36 cellular contexts compared by ENCODE assay signal in the genomic region with DNA sequence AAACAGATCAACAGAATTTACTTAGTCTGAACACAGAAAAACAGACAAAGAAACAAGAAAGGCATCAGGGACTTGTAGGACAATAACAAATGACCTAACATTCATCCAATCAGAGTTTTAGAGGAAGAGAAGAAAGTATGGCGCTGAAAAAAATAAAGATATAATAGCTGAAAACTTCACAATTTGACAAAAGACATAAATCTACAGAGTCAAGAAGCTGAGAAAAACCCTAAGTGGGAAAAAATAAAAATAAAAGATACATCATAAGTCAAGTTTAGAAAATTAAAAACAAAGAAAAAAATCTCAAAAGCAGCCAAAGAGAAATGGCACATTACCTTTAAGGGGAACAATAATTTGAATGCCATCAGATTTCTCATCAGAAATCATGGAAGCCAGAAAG.
"Had no signal": no experiment of that assay in that cellular context is flagged by ENCODE, and none has a peak within 500 bp of the region (broad histone marks: within the 10 kb centered on the region; RNA-seq: fewer than 3 reads in every experiment).

No MANE protein-coding gene starts in this region.

- H3K27ac Mint-ChIP-seq: activated naive CD4-positive, alpha-beta T cell treated with anti-CD3 and anti-CD28 coated beads for 36 hours; activated naive CD4-positive, alpha-beta T cell treated with anti-CD3 and anti-CD28 coated beads, Interleukin-2, amount 10 ng/mL, durations not matched to agents 7 days and 5 days; activated naive CD4-positive, alpha-beta T cell treated with anti-CD3 and anti-CD28 coated beads, Interleukin-2, amount 50 U/mL, for 24 hours; activated naive CD4-positive, alpha-beta T cell treated with anti-CD3 and anti-CD28 coated beads, Interleukin-2, amount 50 U/mL, for 72 hours; activated naive CD8-positive, alpha-beta T cell; activated naive CD8-positive, alpha-beta T cell treated with anti-CD3 and anti-CD28 coated beads for 36 hours; activated naive CD8-positive, alpha-beta T cell treated with anti-CD3 and anti-CD28 coated beads, Interleukin-2, amount 10 ng/mL, durations not matched to agents 7 days and 5 days; activated naive CD8-positive, alpha-beta T cell treated with anti-CD3 and anti-CD28 coated beads, Interleukin-2, amount 50 U/mL, for 24 hours; activated T-helper 1 cell treated with anti-CD3 and anti-CD28 coated beads, Interleukin-12 subunit alpha, Interleukin-12 subunit beta, Interleukin-2, Interleukin-4 antibody, amounts not matched to agents 30 ng/mL and 10 ng/mL and 1 ng/mL, durations not matched to agents 14 hours and 24 hours and 36 hours; activated T-helper 17 cell treated with anti-CD3 and anti-CD28 coated beads, Interleukin-2, amount 50 U/mL, for 72 hours; activated T-helper 2 cell treated with anti-CD3 and anti-CD28 coated beads, Interferon-gamma antibody, Interleukin-2, Interleukin-4, amounts not matched to agents 10 μg/mL and 5 μg/mL and 100 μg/mL, durations not matched to agents 14 hours and 24 hours and 36 hours; brain had no signal

- H3K4me3 ChIP-seq: adrenal gland, ascending aorta, body of pancreas, breast epithelium, cardiac muscle cell had no signal

- H3K4me1 ChIP-seq: ascending aorta, body of pancreas, breast epithelium had no signal

- H3K9me3 ChIP-seq: adrenal gland, ascending aorta, body of pancreas, breast epithelium had no signal

- H3K27ac ChIP-seq: adrenal gland, ascending aorta, body of pancreas, brain microvascular endothelial cell, breast epithelium, cardiac muscle cell had no signal

- H3K36me3 ChIP-seq: adrenal gland, ascending aorta, brain microvascular endothelial cell, breast epithelium, cardiac muscle cell had no signal

- H3K4me3 Mint-ChIP-seq: activated naive CD4-positive, alpha-beta T cell treated with anti-CD3 and anti-CD28 coated beads for 36 hours; activated naive CD4-positive, alpha-beta T cell treated with anti-CD3 and anti-CD28 coated beads, Interleukin-2, amount 10 ng/mL, durations not matched to agents 7 days and 5 days; activated naive CD4-positive, alpha-beta T cell treated with anti-CD3 and anti-CD28 coated beads, Interleukin-2, amount 50 U/mL, for 24 hours; activated naive CD8-positive, alpha-beta T cell; activated naive CD8-positive, alpha-beta T cell treated with anti-CD3 and anti-CD28 coated beads for 36 hours; activated naive CD8-positive, alpha-beta T cell treated with anti-CD3 and anti-CD28 coated beads, Interleukin-2, amount 10 ng/mL, durations not matched to agents 7 days and 5 days; activated naive CD8-positive, alpha-beta T cell treated with anti-CD3 and anti-CD28 coated beads, Interleukin-2, amount 50 U/mL, for 24 hours; activated T-cell treated with anti-CD3 and anti-CD28 coated beads, Interleukin-2, amount 50 U/mL, for 4 hours; activated T-cell treated with anti-CD3 and anti-CD28 coated beads, Interleukin-2, amount 50 U/mL, for 72 hours; activated T-helper 1 cell treated with anti-CD3 and anti-CD28 coated beads, Interleukin-12 subunit alpha, Interleukin-12 subunit beta, Interleukin-2, Interleukin-4 antibody, amounts not matched to agents 30 ng/mL and 10 ng/mL and 1 ng/mL, durations not matched to agents 14 hours and 24 hours and 36 hours; activated T-helper 17 cell treated with anti-CD3 and anti-CD28 coated beads, Interleukin-2, amount 50 U/mL, for 72 hours; brain; central memory CD8-positive, alpha-beta T cell had no signal

- ATAC-seq: activated naive CD4-positive, alpha-beta T cell treated with anti-CD3 and anti-CD28 coated beads, Interleukin-2, amount 50 U/mL, for 72 hours; activated naive CD8-positive, alpha-beta T cell treated with anti-CD3 and anti-CD28 coated beads, Interleukin-2, amount 50 U/mL, for 24 hours; activated T-cell treated with anti-CD3 and anti-CD28 coated beads, Interleukin-2, amount 50 U/mL, for 4 hours; activated T-cell treated with anti-CD3 and anti-CD28 coated beads, Interleukin-2, amount 50 U/mL, for 72 hours; activated T-helper 17 cell treated with anti-CD3 and anti-CD28 coated beads, Interleukin-2, amount 50 U/mL, for 72 hours; body of pancreas had no signal

- H3K27me3 Mint-ChIP-seq: activated naive CD4-positive, alpha-beta T cell treated with anti-CD3 and anti-CD28 coated beads, Interleukin-2, amount 10 ng/mL, durations not matched to agents 7 days and 5 days; activated naive CD4-positive, alpha-beta T cell treated with anti-CD3 and anti-CD28 coated beads, Interleukin-2, amount 50 U/mL, for 24 hours; activated naive CD8-positive, alpha-beta T cell; activated naive CD8-positive, alpha-beta T cell treated with anti-CD3 and anti-CD28 coated beads for 36 hours; activated naive CD8-positive, alpha-beta T cell treated with anti-CD3 and anti-CD28 coated beads, Interleukin-2, amount 10 ng/mL, durations not matched to agents 7 days and 5 days; activated naive CD8-positive, alpha-beta T cell treated with anti-CD3 and anti-CD28 coated beads, Interleukin-2, amount 50 U/mL, for 24 hours; activated T-helper 17 cell treated with anti-CD3 and anti-CD28 coated beads, Interleukin-2, amount 50 U/mL, for 72 hours; central memory CD8-positive, alpha-beta T cell had no signal

- H3K4me1 Mint-ChIP-seq: brain had no signal

- H3K9me3 Mint-ChIP-seq: activated naive CD4-positive, alpha-beta T cell treated with anti-CD3 and anti-CD28 coated beads for 36 hours; activated naive CD4-positive, alpha-beta T cell treated with anti-CD3 and anti-CD28 coated beads, Interleukin-2, amount 10 ng/mL, durations not matched to agents 7 days and 5 days; activated naive CD4-positive, alpha-beta T cell treated with anti-CD3 and anti-CD28 coated beads, Interleukin-2, amount 50 U/mL, for 24 hours; activated naive CD8-positive, alpha-beta T cell treated with anti-CD3 and anti-CD28 coated beads, Interleukin-2, amount 10 ng/mL, durations not matched to agents 7 days and 5 days; activated T-cell treated with anti-CD3 and anti-CD28 coated beads, Interleukin-2, amount 50 U/mL, for 4 hours; activated T-helper 1 cell treated with anti-CD3 and anti-CD28 coated beads, Interleukin-12 subunit alpha, Interleukin-12 subunit beta, Interleukin-2, Interleukin-4 antibody, amounts not matched to agents 30 ng/mL and 10 ng/mL and 1 ng/mL, durations not matched to agents 14 hours and 24 hours and 36 hours; activated T-helper 17 cell treated with anti-CD3 and anti-CD28 coated beads, Interleukin-2, amount 50 U/mL, for 72 hours; activated T-helper 2 cell treated with anti-CD3 and anti-CD28 coated beads, Interferon-gamma antibody, Interleukin-2, Interleukin-4, amounts not matched to agents 10 μg/mL and 5 μg/mL and 100 μg/mL, durations not matched to agents 14 hours and 24 hours and 36 hours; central memory CD8-positive, alpha-beta T cell had no signal

- DNase-seq: activated effector memory CD4-positive, alpha-beta T cell treated with anti-CD3 and anti-CD28 coated beads, Interleukin-2, amount 50 U/mL, for 16 hours; activated effector memory CD4-positive, alpha-beta T cell treated with Interleukin-2 at 50 U/mL for 16 hours; activated gamma-delta T cell; activated gamma-delta T cell treated with Interleukin-2 at 50 U/mL for 16 hours; activated naive CD4-positive, alpha-beta T cell; activated naive CD4-positive, alpha-beta T cell treated with anti-CD3 and anti-CD28 coated beads for 36 hours; activated naive CD4-positive, alpha-beta T cell treated with anti-CD3 and anti-CD28 coated beads, Interleukin-2, amount 10 ng/mL, durations not matched to agents 7 days and 5 days; activated naive CD4-positive, alpha-beta T cell treated with anti-CD3 and anti-CD28 coated beads, Interleukin-2, amount 50 U/mL, for 16 hours; activated naive CD4-positive, alpha-beta T cell treated with Interleukin-2 at 50 U/mL for 16 hours; activated naive CD8-positive, alpha-beta T cell treated with anti-CD3 and anti-CD28 coated beads for 36 hours; activated naive CD8-positive, alpha-beta T cell treated with anti-CD3 and anti-CD28 coated beads, Interleukin-2, amount 10 ng/mL, durations not matched to agents 7 days and 5 days; activated naive CD8-positive, alpha-beta T cell treated with anti-CD3 and anti-CD28 coated beads, Interleukin-2, amount 50 U/mL, for 24 hours; activated T-cell treated with anti-CD3 and anti-CD28 coated beads, Interleukin-2, amount 50 U/mL, for 4 hours; activated T-cell treated with anti-CD3 and anti-CD28 coated beads, Interleukin-2, amount 50 U/mL, for 48 hours; activated T-cell treated with anti-CD3 and anti-CD28 coated beads, Interleukin-2, amount 50 U/mL, for 72 hours; adrenal gland; amniotic stem cell; amygdala; anterior cingulate cortex; aorta; body of pancreas; brain microvascular endothelial cell; caudate nucleus; central memory CD4-positive, alpha-beta T cell; cerebellar nuclear complex had no signal
